8 cellular contexts compared by ENCODE assay signal in genomic region chr14:23076785-23077408, GRCh38. TPM values are rescaled to one million over a fixed set of nuclear protein-coding genes. Genes with fewer than 3 reads are reported as not detected.
DNase-seq lines count a peak whose midpoint lies in the region; ATAC-seq and TF ChIP-seq lines count a peak whose summit lies in the region.

No MANE protein-coding gene starts in this region.

- H3K4me1 ChIP-seq in vagina: peaks cover 47% of the 10 kb centered on the region

- peak; percentile 31 for DNase-seq in stimulated activated CD4-positive, alpha-beta T cell treated with anti-CD3 and anti-CD28 coated beads, Interleukin-15, amount 100 ng/mL, for 24 hours
- DNase-seq in stimulated activated CD4-positive, alpha-beta T cell treated with anti-CD3 and anti-CD28 coated beads, Interleukin-12 subunit alpha, Interleukin-12 subunit beta, amount 100 ng/mL, for 4 hours: no peak
- no peak for DNase-seq in activated B cell treated with CpG ODN at 0.5 μM for 24 hours
- DNase-seq in kidney epithelial cell (ENCODE audit: low read depth): no peak
- peak in 1 of 2 donors; percentile 16 for DNase-seq in vagina (ENCODE audit: extremely low spot score in 2 of 2)
- no peak for DNase-seq in NCI-H774 (lab: John Stamatoyannopoulos, UW)
- no peak for DNase-seq in NOMO-1 (lab: John Stamatoyannopoulos, UW; ENCODE audit: unreplicated experiment in 2 of 2)
- DNase-seq in OCI-M2 (lab: John Stamatoyannopoulos, UW; ENCODE audit: unreplicated experiment): no peak

- H3K36me3 Mint-ChIP-seq in activated B cell treated with CpG ODN at 0.5 μM for 24 hours (ENCODE audit: low read depth): peaks cover 92% of the 10 kb centered on the region

- peaks cover 7% of the 10 kb centered on the region for H3K4me1 Mint-ChIP-seq in activated B cell treated with CpG ODN at 0.5 μM for 24 hours

- CTCF ChIA-PET in activated B cell treated with CpG ODN at 0.5 μM for 24 hours (lab: Charles Lee): interaction anchor here (0.7 to 3.5 kb wide), 18 partner anchors 8 to 306 kb away, joined by 3 to 35 read pairs (median 5); partner anchors contain the start of genes ACIN1, C14orf119, CDH24 and SLC7A8

- H3K9me3 ChIP-seq in vagina: no peaks in the 10 kb centered on the region

- H3K4me3 Mint-ChIP-seq in activated B cell treated with CpG ODN at 0.5 μM for 24 hours: no peak overlapping the region

- H3K27ac ChIP-seq in vagina: peak overlapping the region; percentile 72

- POLR2A ChIA-PET in activated B cell treated with CpG ODN at 0.5 μM for 24 hours (lab: Charles Lee): interaction anchor here (1.2 to 2.7 kb wide), 2 partner anchors 8 to 18 kb away, joined by 4 to 17 read pairs; partner anchors contain the start of genes ACIN1 and C14orf119

- intact Hi-C loops in activated B cell treated with CpG ODN at 0.5 μM for 24 hours (cut with micrococcal nuclease): loop anchor here (1.0 to 5.0 kb wide), 3 partner anchors 43 to 220 kb away; no protein-coding TSS in a partner anchor
- intact Hi-C loops in vagina (cut with DNase I): no loop called here

- no peak for TF ChIP-seq POLR2A in vagina (IDR thresholded peaks at IDR 0.05)

- ATAC-seq in activated B cell treated with CpG ODN at 0.5 μM for 24 hours (ENCODE audit: low read depth): peak; percentile 67

- TF ChIP-seq CTCF in activated B cell treated with CpG ODN at 0.5 μM for 24 hours (IDR thresholded peaks at IDR 0.05) (no peak), kidney epithelial cell (IDR thresholded peaks at IDR 0.05; ENCODE audit: insufficient read depth, low read length, poor library complexity, severe bottlenecking) (peak; percentile 55), vagina (IDR thresholded peaks at IDR 0.05) (peak in 1 of 3 experiments; percentile 33)

- H3K9me3 Mint-ChIP-seq in activated B cell treated with CpG ODN at 0.5 μM for 24 hours: no peaks in the 10 kb centered on the region

- H3K4me3 ChIP-seq in kidney epithelial cell (ENCODE audit: low read depth, low read length) (no peak overlapping the region), vagina (no peak overlapping the region)

- peaks cover 9% of the 10 kb centered on the region for H3K36me3 ChIP-seq in kidney epithelial cell (ENCODE audit: control insufficient read depth, insufficient read depth, low read length)
- peaks cover 3 to 92% of the 10 kb centered on the region in 2 donors for H3K36me3 ChIP-seq in vagina

- H3K27me3 Mint-ChIP-seq in activated B cell treated with CpG ODN at 0.5 μM for 24 hours: no peaks in the 10 kb centered on the region

- H3K27me3 ChIP-seq in kidney epithelial cell (ENCODE audit: control insufficient read depth, insufficient read depth, low read length) (no peaks in the 10 kb centered on the region), vagina (no peaks in the 10 kb centered on the region)

- H3K27ac Mint-ChIP-seq in activated B cell treated with CpG ODN at 0.5 μM for 24 hours: no peak overlapping the region

RNA-seq across cellular contexts. Expression of gene ACIN1, which starts 18.0 kb away (rescaled TPM):
- total RNA-seq in activated B cell treated with CpG ODN at 0.5 μM for 24 hours (238 and 263 TPM in 2 replicates), kidney epithelial cell (72.6 and 83.4 TPM in 2 replicates), vagina (121 TPM)

RNA-seq across cellular contexts. Expression of gene C14orf119, which starts 18.4 kb away (rescaled TPM):
- total RNA-seq in activated B cell treated with CpG ODN at 0.5 μM for 24 hours: 35.3 and 36.0 TPM in 2 replicates
- total RNA-seq in kidney epithelial cell: 27.5 and 33.3 TPM in 2 replicates
- total RNA-seq in vagina: 13.8 TPM

RNA-seq across cellular contexts. Expression of gene CDH24, which starts 19.6 kb away (rescaled TPM):
- total RNA-seq in activated B cell treated with CpG ODN at 0.5 μM for 24 hours (0.73 and 1.3 TPM in 2 replicates), kidney epithelial cell (5.9 and 7.0 TPM in 2 replicates), vagina (5.4 TPM)

RNA-seq across cellular contexts. Expression of gene CIROP, which starts 27.9 kb away (rescaled TPM):
- total RNA-seq in activated B cell treated with CpG ODN at 0.5 μM for 24 hours: not detected in 2 replicates
- total RNA-seq in kidney epithelial cell: not detected in 2 replicates
- total RNA-seq in vagina: not detected

RNA-seq across cellular contexts. Expression of gene PSMB11, which starts 34.9 kb away (rescaled TPM):
- total RNA-seq in activated B cell treated with CpG ODN at 0.5 μM for 24 hours (not detected in 2 replicates), kidney epithelial cell (not detected in 2 replicates), vagina (not detected)
